Comparison of ENCODE assay signal across 1 cellular context in the genomic region with DNA sequence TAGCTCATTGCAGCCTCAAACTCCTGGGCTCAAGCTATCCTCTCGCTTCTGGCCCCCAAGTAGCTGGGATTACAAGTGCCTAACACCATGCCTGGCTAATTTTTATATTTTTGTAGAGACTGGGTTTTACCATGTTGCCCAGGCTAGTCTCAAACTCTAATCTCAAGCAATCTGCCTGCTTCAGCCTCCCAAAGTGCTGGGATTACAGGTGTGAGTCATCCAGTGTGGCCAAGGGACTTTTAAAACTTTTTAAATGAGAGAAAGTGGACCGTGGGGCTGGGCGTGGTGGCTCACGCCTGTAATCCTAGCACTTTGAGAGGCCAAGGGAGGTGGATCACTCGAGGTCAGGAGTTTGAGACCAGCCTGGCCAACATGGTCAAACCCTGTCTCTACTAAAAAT.
TF ChIP-seq lines count a peak whose summit lies in the region.
"Not testable (repeated sequence)": the region's sequence is repeated elsewhere in the genome, so short reads cannot be mapped to it uniquely, and the experiment has no call there.

No MANE protein-coding gene starts in this region.

TF ChIP-seq in K562, 482 proteins besides CTCF, POLR2A, EP300 and RAD21 (continued from another document):
- TF ChIP-seq, protein P1, sequence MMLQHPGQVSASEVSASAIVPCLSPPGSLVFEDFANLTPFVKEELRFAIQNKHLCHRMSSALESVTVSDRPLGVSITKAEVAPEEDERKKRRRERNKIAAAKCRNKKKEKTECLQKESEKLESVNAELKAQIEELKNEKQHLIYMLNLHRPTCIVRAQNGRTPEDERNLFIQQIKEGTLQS (IDR thresholded peaks at IDR 0.05): peak; percentile 73
- TF ChIP-seq, protein P1 (CRISPR knock-in tag; conservative IDR thresholded peaks at IDR 0.05): not testable (repeated sequence)
- TF ChIP-seq FOSL1 (tag; conservative IDR thresholded peaks at IDR 0.05) (peak; percentile 71), DPF2 (IDR thresholded peaks at IDR 0.05) (peak; percentile 22; the same call in 1 of the 2 replicates), SMARCE1 (IDR thresholded peaks at IDR 0.05) (0 out of 2 replicates have a peak, but pooled peaks have one; percentile 28), JUND (IDR thresholded peaks at IDR 0.05; ENCODE audit: borderline replicate concordance, low read depth, low read length) (peak; percentile 63; the same call in 1 of the 2 replicates)
- TF ChIP-seq JUND (tag; IDR thresholded peaks at IDR 0.05; ENCODE audit: borderline replicate concordance, low read depth, low read length): not testable (repeated sequence)
